14 cellular contexts compared by ENCODE assay signal in the genomic region with DNA sequence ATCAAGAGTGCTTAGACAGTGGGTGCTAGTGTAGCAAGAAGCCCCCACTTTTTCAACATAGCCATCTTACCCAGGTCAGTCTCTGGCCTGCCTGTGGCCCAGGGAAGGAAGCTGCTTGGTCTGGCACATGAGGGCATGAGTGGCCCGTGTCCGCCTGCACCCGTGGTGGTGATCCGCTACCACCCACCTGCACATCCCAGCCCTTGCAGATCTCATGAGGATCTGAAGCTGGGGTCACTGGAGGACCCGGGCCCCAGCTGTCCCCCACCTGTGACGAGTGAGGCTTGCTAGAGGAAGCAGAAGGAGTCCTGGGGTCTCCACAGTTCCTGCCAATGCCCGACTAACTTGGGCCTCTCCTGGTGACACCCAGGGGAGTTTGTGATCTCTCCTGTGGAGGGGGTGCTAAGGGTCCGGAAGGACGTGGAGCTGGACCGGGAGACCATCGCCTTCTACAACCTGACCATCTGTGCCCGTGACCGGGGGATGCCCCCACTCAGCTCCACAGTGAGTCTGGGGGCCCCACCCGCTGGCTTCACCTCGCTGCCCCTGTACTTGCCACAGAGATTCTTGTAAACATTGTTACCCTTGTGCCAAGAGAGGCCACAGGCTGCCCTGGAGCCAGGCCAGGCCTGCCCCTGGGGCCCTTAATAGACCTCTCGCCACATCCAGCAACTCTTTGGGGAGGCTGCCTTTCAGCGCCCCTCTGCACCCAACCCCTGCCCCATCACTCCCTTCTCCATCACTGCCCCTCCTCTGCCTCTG. TPM values are rescaled to one million over a fixed set of nuclear protein-coding genes. Genes with fewer than 3 reads are reported as not detected.
"Had no signal": no experiment of that assay in that cellular context is flagged by ENCODE, and none has a peak within 500 bp of the region (broad histone marks: within the 10 kb centered on the region; RNA-seq: fewer than 3 reads in every experiment).

No MANE protein-coding gene starts in this region.

- H3K27me3 ChIP-seq: pancreas, testis had no signal

- H3K4me3 Mint-ChIP-seq: dendritic cell treated with granulocyte-macrophage colony-stimulating factor and Interleukin-4, amounts not matched to agents 40 ng/mL and 50 ng/mL, for 4 days; immature natural killer cell; natural killer cell; neural crest cell; stimulated activated naive CD8-positive, alpha-beta T cell treated with anti-CD3 and anti-CD28 coated beads, Interleukin-15, amount 100 ng/mL, for 72 hours had no signal

- H3K36me3 ChIP-seq: pancreas had no signal

- H3K27ac ChIP-seq: foreskin keratinocyte, pancreas, psoas muscle, testis had no signal

- ATAC-seq: foreskin keratinocyte; left colon; natural killer cell; psoas muscle; stimulated activated naive CD8-positive, alpha-beta T cell treated with anti-CD3 and anti-CD28 coated beads, Interleukin-15, amount 100 ng/mL, for 72 hours had no signal

- H3K36me3 Mint-ChIP-seq: immature natural killer cell, natural killer cell had no signal

- H3K9me3 Mint-ChIP-seq: dendritic cell treated with granulocyte-macrophage colony-stimulating factor and Interleukin-4, amounts not matched to agents 40 ng/mL and 50 ng/mL, for 4 days; immature natural killer cell; natural killer cell; neural crest cell; stimulated activated naive CD8-positive, alpha-beta T cell treated with anti-CD3 and anti-CD28 coated beads, Interleukin-15, amount 100 ng/mL, for 72 hours had no signal

- DNase-seq: erythroblast; foreskin keratinocyte; immature natural killer cell; left colon; natural killer cell; small intestine; stimulated activated CD4-positive, alpha-beta T cell treated with anti-CD3 and anti-CD28 coated beads, Interleukin-2, amount 100 ng/mL, for 48 hours; stimulated activated naive CD8-positive, alpha-beta T cell treated with anti-CD3 and anti-CD28 coated beads, Interleukin-15, amount 100 ng/mL, for 72 hours; testis; trophoblast cell had no signal

- H3K4me3 ChIP-seq: pancreas, psoas muscle, testis had no signal

- H3K4me1 Mint-ChIP-seq: immature natural killer cell, neural crest cell had no signal

- H3K27ac Mint-ChIP-seq: immature natural killer cell, natural killer cell had no signal

- H3K4me1 ChIP-seq: foreskin keratinocyte, pancreas, psoas muscle, testis had no signal

- H3K27me3 Mint-ChIP-seq: stimulated activated naive CD8-positive, alpha-beta T cell treated with anti-CD3 and anti-CD28 coated beads, Interleukin-15, amount 100 ng/mL, for 72 hours had no signal

- H3K9me3 ChIP-seq: pancreas, psoas muscle, testis had no signal

RNA-seq across cellular contexts. Expression of a gene that starts 10.8 kb away (rescaled TPM):
- total RNA-seq: neural crest cell had no signal
